32 cellular contexts compared by ENCODE assay signal in genomic region chrX:12526296-12526695, GRCh38.
A peak's percentile ranks its signal among the peaks of the same experiment; 100 is the strongest.
DNase-seq lines count a peak whose midpoint lies in the region; ATAC-seq, FAIRE-seq and TF ChIP-seq lines count a peak whose summit lies in the region.
"Had no signal": no experiment of that assay in that cellular context is flagged by ENCODE, and none has a peak within 500 bp of the region (broad histone marks: within the 10 kb centered on the region; RNA-seq: fewer than 3 reads in every experiment).

No MANE protein-coding gene starts in this region.

- no peak for DNase-seq in GM18507 (ENCODE audit: extremely low spot score, insufficient read length, low read depth)
- peak; percentile 21 for DNase-seq in LHCN-M2 (ENCODE audit: low read depth)
- DNase-seq in chondrocyte (ENCODE audit: low spot score), result no peak
- DNase-seq in myocyte (ENCODE audit: low read depth), result peak; percentile 3
- DNase-seq in natural killer cell, result no peak
- no peak for DNase-seq in naive thymus-derived CD8-positive, alpha-beta T cell
- DNase-seq in activated CD4-positive, alpha-beta T cell treated with anti-CD3 and anti-CD28 coated beads for 36 hours, result no peak
- DNase-seq: activated CD4-positive, alpha-beta T cell treated with anti-CD3 and anti-CD28 coated beads for 48 hours; aorta; effector CD4-positive, alpha-beta T cell; EL; HCEC 1CT; islet precursor cell; left lung; NCI-H1048; NCI-H1694; NCI-H2171 treated with DMSO at 0.1 percent for 48 hours; NCI-H510A treated with DMSO at 0.1 percent for 48 hours; posterior cingulate gyrus; right cardiac atrium; RPMI8226; SJCRH30; spleen; stimulated activated CD4-positive, alpha-beta T cell treated with anti-CD3 and anti-CD28 coated beads, Interleukin-2, amount 100 ng/mL, for 24 hours; stimulated activated CD8-positive, alpha-beta memory T cell treated with anti-CD3 and anti-CD28 coated beads, Interleukin-4, amount 100 ng/mL, for 48 hours; stimulated activated naive CD8-positive, alpha-beta T cell treated with anti-CD3 and anti-CD28 coated beads, Interleukin-15, amount 100 ng/mL, for 72 hours; SW 1271; T-helper 9 cell had no signal

- H3K36me3 Mint-ChIP-seq in chondrocyte (ENCODE audit: low read depth) (no peaks in the 10 kb centered on the region), natural killer cell (no peaks in the 10 kb centered on the region)
- H3K36me3 Mint-ChIP-seq in naive thymus-derived CD8-positive, alpha-beta T cell, result peaks cover 0 to 9% (median 0%) of the 10 kb centered on the region in 3 donors
- H3K36me3 Mint-ChIP-seq in activated CD4-positive, alpha-beta T cell treated with anti-CD3 and anti-CD28 coated beads for 36 hours (ENCODE audit: low read depth), result no peaks in the 10 kb centered on the region
- H3K36me3 Mint-ChIP-seq: activated naive CD4-positive, alpha-beta T cell treated with anti-CD3 and anti-CD28 coated beads, Interleukin-2, amount 50 U/mL, for 72 hours had no signal

- no peak for ATAC-seq in natural killer cell
- ATAC-seq in naive thymus-derived CD8-positive, alpha-beta T cell, result no peak
- ATAC-seq in activated CD4-positive, alpha-beta T cell treated with anti-CD3 and anti-CD28 coated beads for 36 hours, result no peak
- ATAC-seq: activated naive CD4-positive, alpha-beta T cell treated with anti-CD3 and anti-CD28 coated beads, Interleukin-2, amount 50 U/mL, for 72 hours; left lung; right cardiac atrium; stimulated activated naive CD8-positive, alpha-beta T cell treated with anti-CD3 and anti-CD28 coated beads, Interleukin-15, amount 100 ng/mL, for 72 hours had no signal

- POLR2A ChIA-PET in naive thymus-derived CD8-positive, alpha-beta T cell (lab: Charles Lee), result no interaction called here
- POLR2A ChIA-PET in activated CD4-positive, alpha-beta T cell treated with anti-CD3 and anti-CD28 coated beads for 36 hours (lab: Charles Lee), result no interaction called here

- FAIRE-seq in GM18507 (lab: Jason Lieb, UNC), result peak; percentile 9
- FAIRE-seq: bronchial epithelial cell, GM12891 had no signal

- peaks cover 15% of the 10 kb centered on the region for H3K9me3 Mint-ChIP-seq in chondrocyte (ENCODE audit: low read depth)
- peaks cover 0 to 6% of the 10 kb centered on the region in 2 donors for H3K9me3 Mint-ChIP-seq in natural killer cell
- peaks cover 0 to 12% (median 0%) of the 10 kb centered on the region in 9 donors for H3K9me3 Mint-ChIP-seq in naive thymus-derived CD8-positive, alpha-beta T cell
- no peaks in the 10 kb centered on the region for H3K9me3 Mint-ChIP-seq in activated CD4-positive, alpha-beta T cell treated with anti-CD3 and anti-CD28 coated beads for 36 hours (ENCODE audit: low read depth)
- H3K9me3 Mint-ChIP-seq: memory B cell; stimulated activated naive CD8-positive, alpha-beta T cell treated with anti-CD3 and anti-CD28 coated beads, Interleukin-15, amount 100 ng/mL, for 72 hours had no signal

- no peak overlapping the region for H3K4me3 Mint-ChIP-seq in chondrocyte (ENCODE audit: unreplicated experiment)
- H3K4me3 Mint-ChIP-seq in natural killer cell, result no peak overlapping the region
- H3K4me3 Mint-ChIP-seq in naive thymus-derived CD8-positive, alpha-beta T cell, result no peak overlapping the region
- no peak overlapping the region for H3K4me3 Mint-ChIP-seq in activated CD4-positive, alpha-beta T cell treated with anti-CD3 and anti-CD28 coated beads for 36 hours
- H3K4me3 Mint-ChIP-seq: memory B cell; stimulated activated naive CD8-positive, alpha-beta T cell treated with anti-CD3 and anti-CD28 coated beads, Interleukin-15, amount 100 ng/mL, for 72 hours had no signal

- peak; percentile 16 for TF ChIP-seq CTCF in chondrocyte (IDR thresholded peaks at IDR 0.05)
- TF ChIP-seq CTCF in natural killer cell (IDR thresholded peaks at IDR 0.05), result no peak

- H3K27me3 Mint-ChIP-seq in chondrocyte (ENCODE audit: low read depth) (no peaks in the 10 kb centered on the region), natural killer cell (ENCODE audit: low read depth in 2 of 2) (peaks cover 0 to 7% of the 10 kb centered on the region in 2 donors)
- peaks cover 0 to 12% (median 0%) of the 10 kb centered on the region in 5 donors for H3K27me3 Mint-ChIP-seq in naive thymus-derived CD8-positive, alpha-beta T cell
- H3K27me3 Mint-ChIP-seq in activated CD4-positive, alpha-beta T cell treated with anti-CD3 and anti-CD28 coated beads for 36 hours, result peaks cover 2% of the 10 kb centered on the region
- H3K27me3 Mint-ChIP-seq: stimulated activated naive CD8-positive, alpha-beta T cell treated with anti-CD3 and anti-CD28 coated beads, Interleukin-15, amount 100 ng/mL, for 72 hours had no signal

- intact Hi-C loops in natural killer cell (cut with micrococcal nuclease), result no loop called here
- intact Hi-C loops in activated CD4-positive, alpha-beta T cell treated with anti-CD3 and anti-CD28 coated beads for 36 hours (cut with DNase I, micrococcal nuclease), result no loop called here

- H3K27ac Mint-ChIP-seq in chondrocyte (ENCODE audit: unreplicated experiment), result no peak overlapping the region
- H3K27ac Mint-ChIP-seq in natural killer cell, result no peak overlapping the region
- H3K27ac Mint-ChIP-seq in naive thymus-derived CD8-positive, alpha-beta T cell, result no peak overlapping the region
- no peak overlapping the region for H3K27ac Mint-ChIP-seq in activated CD4-positive, alpha-beta T cell treated with anti-CD3 and anti-CD28 coated beads for 36 hours
- H3K27ac Mint-ChIP-seq: activated naive CD4-positive, alpha-beta T cell treated with anti-CD3 and anti-CD28 coated beads, Interleukin-2, amount 50 U/mL, for 72 hours; memory B cell; stimulated activated naive CD8-positive, alpha-beta T cell treated with anti-CD3 and anti-CD28 coated beads, Interleukin-15, amount 100 ng/mL, for 72 hours had no signal

- H3K4me1 Mint-ChIP-seq in chondrocyte (ENCODE audit: low read depth), result no peaks in the 10 kb centered on the region
- no peaks in the 10 kb centered on the region for H3K4me1 Mint-ChIP-seq in natural killer cell
- no peaks in the 10 kb centered on the region for H3K4me1 Mint-ChIP-seq in naive thymus-derived CD8-positive, alpha-beta T cell
- H3K4me1 Mint-ChIP-seq in activated CD4-positive, alpha-beta T cell treated with anti-CD3 and anti-CD28 coated beads for 36 hours, result no peaks in the 10 kb centered on the region
- H3K4me1 Mint-ChIP-seq: stimulated activated naive CD8-positive, alpha-beta T cell treated with anti-CD3 and anti-CD28 coated beads, Interleukin-15, amount 100 ng/mL, for 72 hours had no signal

- CTCF ChIA-PET in activated CD4-positive, alpha-beta T cell treated with anti-CD3 and anti-CD28 coated beads for 36 hours (lab: Charles Lee), result no interaction called here

Comparison
In these comparisons a context has a peak if more than half of its experiments do, and no peak if none do; other contexts are left out.
1. DNase-seq: peak in LHCN-M2 (single experiment) and myocyte (single experiment); none in GM18507 (single experiment), chondrocyte (single experiment), natural killer cell (single experiment), naive thymus-derived CD8-positive, alpha-beta T cell (0 of 10) and activated CD4-positive, alpha-beta T cell treated with anti-CD3 and anti-CD28 coated beads for 36 hours (single experiment).